Comparison of ENCODE assay signal across 8 cellular contexts in the genomic region with DNA sequence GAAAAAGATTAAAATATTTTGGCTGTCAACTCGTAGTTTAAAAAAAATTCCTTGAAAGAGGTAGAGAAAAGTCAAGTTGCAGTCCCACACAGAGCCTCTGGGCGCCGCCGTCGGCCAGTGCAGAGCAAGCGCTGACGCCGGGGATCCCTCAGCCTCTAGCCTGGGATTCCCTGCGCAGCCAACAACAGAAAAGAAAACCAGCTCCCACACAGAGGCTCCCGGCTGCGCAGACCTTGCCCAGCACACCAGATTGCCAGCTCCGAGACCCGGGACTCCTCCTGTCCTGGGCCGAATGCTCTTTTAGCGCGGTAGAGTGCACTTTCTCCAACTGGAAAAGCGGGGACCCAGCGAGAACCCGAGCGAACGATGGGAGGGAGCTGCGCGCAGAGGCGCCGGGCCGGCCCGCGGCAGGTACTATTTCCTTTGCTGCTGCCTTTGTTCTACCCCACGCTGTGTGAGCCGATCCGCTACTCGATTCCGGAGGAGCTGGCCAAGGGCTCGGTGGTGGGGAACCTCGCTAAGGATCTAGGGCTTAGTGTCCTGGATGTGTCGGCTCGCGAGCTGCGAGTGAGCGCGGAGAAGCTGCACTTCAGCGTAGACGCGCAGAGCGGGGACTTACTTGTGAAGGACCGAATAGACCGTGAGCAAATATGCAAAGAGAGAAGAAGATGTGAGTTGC. TPM values are rescaled to one million over a fixed set of nuclear protein-coding genes. Genes with fewer than 3 reads are reported as not detected.
DNase-seq lines count a peak whose midpoint lies in the region; ATAC-seq and TF ChIP-seq lines count a peak whose summit lies in the region.
"Not testable (repeated sequence)": the region's sequence is repeated elsewhere in the genome, so short reads cannot be mapped to it uniquely, and the experiment has no call there.

A gene (plus strand): TSS at position 184 of the 679 bp plus-strand sequence. CDS start 183 bp downstream, at position 367.

- H3K4me3 Mint-ChIP-seq in T-helper 17 cell (peak within 1 kb of the TSS; percentile 43), type B pancreatic cell (peak within 1 kb of the TSS; percentile 85)

- H3K4me1 Mint-ChIP-seq in T-helper 17 cell; type B pancreatic cell (ENCODE audit: unreplicated experiment): not testable (repeated sequence)

- RAD21 ChIA-PET in HCT116 (lab: Charles Lee; ENCODE audit: low non-redundant PET in 1 of 2, low total read pairs in 2 of 2, uncharacterized antibody in 2 of 2, unreplicated experiment in 2 of 2): not testable (repeated sequence)

- peaks cover 29% of the 10 kb centered on the region for H3K9me3 Mint-ChIP-seq in type B pancreatic cell

- not testable (repeated sequence) for H3K4me2 ChIP-seq in HCT116 (ENCODE audit: low read length)
- H3K4me2 ChIP-seq in osteoblast (ENCODE audit: insufficient read depth, low read length): peak within 1 kb of the TSS; percentile 75

- DNase-seq in HCT116 (ENCODE audit: low read depth, low spot score) (peak; percentile 18), LoVo (ENCODE audit: low spot score) (peak; percentile 48), T-helper 17 cell (peak in 1 of 3 donors; percentile 38), body of pancreas (peak; percentile 54 to 72 (median 66)), right atrium auricular region (ENCODE audit: low spot score) (peak; percentile 79), osteoblast (ENCODE audit: insufficient read length, low spot score, missing footprints) (peak; percentile 94)
- not testable (repeated sequence) for DNase-seq in type B pancreatic cell (ENCODE audit: extremely low spot score, unreplicated experiment)

- H3K27me3 ChIP-seq in HCT116 (ENCODE audit: insufficient read depth, low read length); body of pancreas; right atrium auricular region; osteoblast (ENCODE audit: insufficient read depth, low read length): not testable (repeated sequence)

- not testable (repeated sequence) for H2AFZ ChIP-seq in HCT116 (ENCODE audit: low read depth, low read length, poor library complexity, severe bottlenecking)
- peak within 1 kb of the TSS; percentile 45 for H2AFZ ChIP-seq in osteoblast (ENCODE audit: low read length)

- POLR2A ChIA-PET in HCT116 (lab: Charles Lee): not testable (repeated sequence)

- H3K36me3 ChIP-seq in HCT116 (ENCODE audit: control insufficient read depth in 1 of 2, insufficient read depth in 2 of 2, low read length in 2 of 2); body of pancreas (replicated peaks in 1 of 2; ENCODE audit: insufficient read depth in 1 of 2, low read depth in 2 of 2); right atrium auricular region; osteoblast (ENCODE audit: insufficient read depth, low read length): not testable (repeated sequence)

- ATAC-seq in HCT116: peak; percentile 51; the same call in 1 of the 2 replicates
- ATAC-seq in T-helper 17 cell: peak; percentile 63
- peak; percentile 82 for ATAC-seq in body of pancreas

- TF ChIP-seq CTCF in GM12872 (IDR thresholded peaks at IDR 0.05; ENCODE audit: insufficient read depth, low read depth, low read length): peak; percentile 83
- TF ChIP-seq CTCF in HCT116 (IDR thresholded peaks at IDR 0.05 in 2 of 3, conservative IDR thresholded peaks at IDR 0.05 in 1 of 3; ENCODE audit: borderline replicate concordance in 1 of 3, insufficient read depth in 1 of 3, low read depth in 2 of 3, low read length in 2 of 3): peak; percentile 50 to 80 (median 58); a peak in 5 of 6 replicates
- TF ChIP-seq CTCF in body of pancreas (IDR thresholded peaks at IDR 0.05): peak in 6 of 7 experiments; percentile 25 to 65 (median 60)
- peak; percentile 69 to 80 for TF ChIP-seq CTCF in right atrium auricular region (IDR thresholded peaks at IDR 0.05)
- TF ChIP-seq CTCF in osteoblast (IDR thresholded peaks at IDR 0.05; ENCODE audit: extremely low read depth, low read depth, low read length): peak; percentile 81
- peak; percentile 63 for TF ChIP-seq CTCF in type B pancreatic cell (conservative IDR thresholded peaks at IDR 0.05)

- CTCF ChIA-PET in HCT116 (lab: Charles Lee): interaction anchor here (1.0 to 1.3 kb wide), 3 partner anchors 107 to 146 kb away, joined by 3 to 4 read pairs (median 3); no protein-coding TSS in a partner anchor

- H3K4me1 ChIP-seq in HCT116 (ENCODE audit: control insufficient read depth in 1 of 2, insufficient read depth in 2 of 2, low read length in 2 of 2); body of pancreas; osteoblast (ENCODE audit: insufficient read depth, low read length): not testable (repeated sequence)
- H3K4me1 ChIP-seq in right atrium auricular region: peaks cover 0 to 13% of the 10 kb centered on the region in 2 donors

- TF ChIP-seq RAD21 in HCT116 (IDR thresholded peaks at IDR 0.05; ENCODE audit: low read depth): peak; percentile 77

- H3K27ac ChIP-seq in HCT116 (ENCODE audit: low read depth, low read length); body of pancreas; osteoblast (ENCODE audit: low read depth, low read length): not testable (repeated sequence)
- H3K27ac ChIP-seq in right atrium auricular region: peak within 1 kb of the TSS in 1 of 2 donors; percentile 33

- peak within 1 kb of the TSS; percentile 60 for H3K27ac Mint-ChIP-seq in T-helper 17 cell
- H3K27ac Mint-ChIP-seq in type B pancreatic cell: peak within 1 kb of the TSS; percentile 23

- WGBS in body of pancreas, 2 donors: 5 to 9% methylated on average over 30 to 47 of the region's 47 CpGs

- not testable (repeated sequence) for H3K36me3 Mint-ChIP-seq in T-helper 17 cell (ENCODE audit: low read depth)
- peaks cover 74% of the 10 kb centered on the region for H3K36me3 Mint-ChIP-seq in type B pancreatic cell

- not testable (repeated sequence) for BruUV-seq in HCT116 (replicated peaks; lab: Mats Ljungman, UMichigan)

- not testable (repeated sequence) for H4K20me1 ChIP-seq in HCT116 (ENCODE audit: insufficient read depth); osteoblast (ENCODE audit: insufficient read depth, low read length)

- not testable (repeated sequence) for H3K9ac ChIP-seq in HCT116 (ENCODE audit: low read length)

- H3K9me3 ChIP-seq in HCT116 (ENCODE audit: control insufficient read depth in 1 of 2, insufficient read depth in 1 of 2, low read depth in 1 of 2, low read length in 2 of 2) (peaks cover 4 to 22% of the 10 kb centered on the region in 2 experiments; a peak in 2 of 4 replicates), body of pancreas (peaks cover 0 to 82% (median 8%) of the 10 kb centered on the region in 3 donors), right atrium auricular region (peaks cover 36 to 84% of the 10 kb centered on the region in 2 donors), osteoblast (ENCODE audit: low read depth, low read length) (peaks cover 11% of the 10 kb centered on the region)
- not testable (repeated sequence) for H3K9me3 ChIP-seq in T-helper 17 cell (ENCODE audit: control insufficient read depth, low read length, poor library complexity, severe bottlenecking)

- intact Hi-C loops in HCT116 (cut with micrococcal nuclease): not testable (repeated sequence)
- intact Hi-C loops in body of pancreas (cut with DNase I): loop anchor here (10.0 kb wide), 1 partner anchor 97 kb away; no protein-coding TSS in a partner anchor

- peaks cover 80% of the 10 kb centered on the region for H3K27me3 Mint-ChIP-seq in T-helper 17 cell
- H3K27me3 Mint-ChIP-seq in type B pancreatic cell: not testable (repeated sequence)

- not testable (repeated sequence) for H3K79me2 ChIP-seq in HCT116 (ENCODE audit: insufficient read depth, low read length); osteoblast (ENCODE audit: insufficient read depth, low read length)

- TF ChIP-seq POLR2A in HCT116 (IDR thresholded peaks at IDR 0.05; ENCODE audit: borderline replicate concordance, extremely low read depth, insufficient read depth, insufficient read length); body of pancreas (IDR thresholded peaks at IDR 0.05): not testable (repeated sequence)

- H3K4me3 ChIP-seq in HCT116 (replicated peaks in 1 of 2; ENCODE audit: low read depth in 1 of 2, low read length in 2 of 2): not testable (repeated sequence)
- peak within 1 kb of the TSS in 1 of 2 donors; percentile 4 for H3K4me3 ChIP-seq in body of pancreas
- peak within 1 kb of the TSS; percentile 31 to 44 for H3K4me3 ChIP-seq in right atrium auricular region
- peak within 1 kb of the TSS; percentile 70 for H3K4me3 ChIP-seq in osteoblast (ENCODE audit: insufficient read depth, low read length)

- not testable (repeated sequence) for H3K9me2 ChIP-seq in HCT116 (ENCODE audit: insufficient read depth)

RNA-seq across cellular contexts. Expression of the gene that starts here (rescaled TPM):
- total RNA-seq in HCT116 (2021; ENCODE audit: unreplicated experiment): 0.54 TPM
- polyA plus RNA-seq in HCT116 (2012): 0.34 TPM in 2 replicates
- not detected for total RNA-seq in T-helper 17 cell
- 1 to 10 TPM; 7.0 to 7.9 TPM for total RNA-seq in body of pancreas
- 10 to 100 TPM in 1 of 2 donors, 1 to 10 TPM in 1; 6.0 to 10.5 TPM for total RNA-seq in right atrium auricular region
- total RNA-seq in osteoblast: 18.5 and 19.2 TPM in 2 replicates
- total RNA-seq in type B pancreatic cell (ENCODE audit: low replicate concordance): 4.4 and 8.5 TPM in 2 replicates

Comparison
In these comparisons a context has a peak if more than half of its experiments do, and no peak if none do; other contexts are left out.
1. Peak in DNase-seq and ATAC-seq in HCT116; RNA of the gene not detected or under 1 TPM.
2. Peak in ATAC-seq in T-helper 17 cell; RNA of the gene not detected or under 1 TPM.